Comparison of ENCODE assay signal across 10 cellular contexts in genomic region chr1:30755746-30756145, GRCh38. TPM values are rescaled to one million over a fixed set of nuclear protein-coding genes. Genes with fewer than 3 reads are reported as not detected.
DNase-seq lines count a peak whose midpoint lies in the region; ATAC-seq and TF ChIP-seq lines count a peak whose summit lies in the region.
"Had no signal": no experiment of that assay in that cellular context is flagged by ENCODE, and none has a peak within 500 bp of the region (broad histone marks: within the 10 kb centered on the region; RNA-seq: fewer than 3 reads in every experiment).

No MANE protein-coding gene starts in this region.

- no peaks in the 10 kb centered on the region for H3K36me3 Mint-ChIP-seq in MCF 10A (ENCODE audit: insufficient read depth, unreplicated experiment)
- peaks cover 17% of the 10 kb centered on the region for H3K36me3 Mint-ChIP-seq in activated CD4-positive, alpha-beta memory T cell treated with anti-CD3 and anti-CD28 coated beads for 36 hours

- CTCF ChIA-PET in MCF 10A (lab: Yijun Ruan, JAX), result interaction anchor here (1.2 to 1.3 kb wide), 2 partner anchors 28 to 37 kb away, joined by 3 to 4 read pairs; no protein-coding TSS in a partner anchor
- CTCF ChIA-PET in activated CD4-positive, alpha-beta memory T cell treated with anti-CD3 and anti-CD28 coated beads for 36 hours (lab: Charles Lee), result interaction anchor here (1.1 to 11.0 kb wide), 4 partner anchors 11 to 46 kb away, joined by 3 to 123 read pairs (median 70); no protein-coding TSS in a partner anchor

- H3K4me3 Mint-ChIP-seq in MCF 10A (ENCODE audit: unreplicated experiment), result no peak overlapping the region
- H3K4me3 Mint-ChIP-seq in activated CD4-positive, alpha-beta memory T cell treated with anti-CD3 and anti-CD28 coated beads for 36 hours, result peak overlapping the region; percentile 98

- H3K27me3 ChIP-seq in breast epithelium (no peaks in the 10 kb centered on the region), lower lobe of right lung (ENCODE audit: low read depth) (no peaks in the 10 kb centered on the region), transverse colon (no peaks in the 10 kb centered on the region)

- TF ChIP-seq EP300 in transverse colon (IDR thresholded peaks at IDR 0.05; ENCODE audit: low read depth), result no peak

- H3K4me1 ChIP-seq in breast epithelium (no peaks in the 10 kb centered on the region), lower lobe of right lung (peaks cover 53% of the 10 kb centered on the region), transverse colon (peaks cover 0 to 26% (median 6%) of the 10 kb centered on the region in 4 donors)

- peak overlapping the region in 1 of 2 donors; percentile 48 for H3K27ac ChIP-seq in breast epithelium
- peak overlapping the region; percentile 92 for H3K27ac ChIP-seq in lower lobe of right lung
- peak overlapping the region; percentile 73 to 84 (median 79) for H3K27ac ChIP-seq in transverse colon

- peaks cover 15% of the 10 kb centered on the region for H3K4me1 Mint-ChIP-seq in MCF 10A (ENCODE audit: insufficient read depth, unreplicated experiment)
- peaks cover 87% of the 10 kb centered on the region for H3K4me1 Mint-ChIP-seq in activated CD4-positive, alpha-beta memory T cell treated with anti-CD3 and anti-CD28 coated beads for 36 hours (ENCODE audit: low read depth)

- BruUV-seq in MCF 10A (replicated peaks; lab: Mats Ljungman, UMichigan), result no TSS peak

- DNase-seq in breast epithelium (ENCODE audit: low spot score in 2 of 2) (no peak), MCF 10A (ENCODE audit: unreplicated experiment) (no peak), lower lobe of right lung (no peak), transverse colon (no peak), NCI-H146 treated with DMSO at 0.1 percent for 48 hours (lab: John Stamatoyannopoulos, UW; ENCODE audit: unreplicated experiment) (no peak), NCI-H1436 treated with DMSO at 0.1 percent for 48 hours (lab: John Stamatoyannopoulos, UW) (no peak)
- DNase-seq in activated CD4-positive, alpha-beta memory T cell treated with anti-CD3 and anti-CD28 coated beads for 36 hours, result no peak
- DNase-seq: NCI-H1105 had no signal

- TF ChIP-seq CTCF in breast epithelium (IDR thresholded peaks at IDR 0.05), result no peak
- no peak for TF ChIP-seq CTCF in MCF 10A (IDR thresholded peaks at IDR 0.05; ENCODE audit: unreplicated experiment)
- no peak for TF ChIP-seq CTCF in lower lobe of right lung (IDR thresholded peaks at IDR 0.05)
- TF ChIP-seq CTCF in transverse colon (IDR thresholded peaks at IDR 0.05), result no peak

- WGBS in transverse colon (ENCODE audit: low coverage in 1 of 2), 2 donors, result 79 to 83% methylated on average over 2 to 4 of the region's 4 CpGs

- no peaks in the 10 kb centered on the region for H3K27me3 Mint-ChIP-seq in MCF 10A (ENCODE audit: insufficient read depth, unreplicated experiment)
- H3K27me3 Mint-ChIP-seq in activated CD4-positive, alpha-beta memory T cell treated with anti-CD3 and anti-CD28 coated beads for 36 hours, result no peaks in the 10 kb centered on the region

- ATAC-seq in lower lobe of right lung, result no peak
- ATAC-seq in GM21737 (IDR thresholded peaks at IDR 0.05; ENCODE audit: unreplicated experiment), result no peak

- H3K4me3 ChIP-seq in breast epithelium (peak overlapping the region; percentile 27 to 57 (median 37)), lower lobe of right lung (peak overlapping the region; percentile 57), transverse colon (peak overlapping the region in 2 of 4 donors; percentile 30 to 40)
- H3K4me3 ChIP-seq: smooth muscle cell had no signal

- in situ Hi-C loops in transverse colon (cut with MboI; ENCODE audit: low pct_ligation_motif_present in 1 of 4, low pct_unique_long_range_greater_than_20kb in 1 of 4, low sequenced_read_pairs in 3 of 4), result no loop called here

- H3K9me3 Mint-ChIP-seq in MCF 10A (ENCODE audit: unreplicated experiment), result no peaks in the 10 kb centered on the region
- no peaks in the 10 kb centered on the region for H3K9me3 Mint-ChIP-seq in activated CD4-positive, alpha-beta memory T cell treated with anti-CD3 and anti-CD28 coated beads for 36 hours

- H3K36me3 ChIP-seq in breast epithelium, result no peaks in the 10 kb centered on the region
- H3K36me3 ChIP-seq in lower lobe of right lung, result no peaks in the 10 kb centered on the region
- no peaks in the 10 kb centered on the region for H3K36me3 ChIP-seq in transverse colon

- intact Hi-C loops in breast epithelium (cut with DNase I; ENCODE audit: low total_unique reads), result no loop called here
- intact Hi-C loops in MCF 10A (cut with micrococcal nuclease), result no loop called here
- intact Hi-C loops in activated CD4-positive, alpha-beta memory T cell treated with anti-CD3 and anti-CD28 coated beads for 36 hours (cut with micrococcal nuclease), result loop anchor here (1.0 to 10.0 kb wide), 4 partner anchors 12 to 1179 kb away; partner anchors contain the start of gene PTP4A2
- intact Hi-C loops in lower lobe of right lung (cut with DNase I), result no loop called here
- intact Hi-C loops in transverse colon (cut with DNase I; ENCODE audit: low total_unique reads), result no loop called here

- no peak for TF ChIP-seq POLR2A in breast epithelium (IDR thresholded peaks at IDR 0.05)
- TF ChIP-seq POLR2A in transverse colon (IDR thresholded peaks at IDR 0.05), result no peak

- no peak overlapping the region for H3K27ac Mint-ChIP-seq in MCF 10A (ENCODE audit: low read depth, unreplicated experiment)
- peak overlapping the region; percentile 99 for H3K27ac Mint-ChIP-seq in activated CD4-positive, alpha-beta memory T cell treated with anti-CD3 and anti-CD28 coated beads for 36 hours

- POLR2A ChIA-PET in MCF 10A (lab: Yijun Ruan, JAX), result interaction anchor here (0.7 to 1.3 kb wide), 2 partner anchors 14 to 16 kb away, joined by 4 to 6 read pairs; no protein-coding TSS in a partner anchor
- POLR2A ChIA-PET in activated CD4-positive, alpha-beta memory T cell treated with anti-CD3 and anti-CD28 coated beads for 36 hours (lab: Charles Lee), result interaction anchor here (3.0 to 5.7 kb wide), 2 partner anchors 11 to 37 kb away, joined by 19 to 75 read pairs; no protein-coding TSS in a partner anchor

- H3K9me3 ChIP-seq in breast epithelium (no peaks in the 10 kb centered on the region), lower lobe of right lung (no peaks in the 10 kb centered on the region), transverse colon (no peaks in the 10 kb centered on the region)

RNA-seq across cellular contexts. Expression of gene LAPTM5, which starts 1.8 kb away (rescaled TPM):
- total RNA-seq in breast epithelium, result 100 to 1,000 TPM in 1 of 3 donors, 10 to 100 TPM in 2; 41.3 to 130 (median 70.1) TPM
- 15.9 and 21.6 TPM in 2 replicates for total RNA-seq in MCF 10A (2022)
- total RNA-seq in activated CD4-positive, alpha-beta memory T cell treated with anti-CD3 and anti-CD28 coated beads for 36 hours, result 100 to 1,000 TPM; 190 to 196 TPM
- 544 TPM for total RNA-seq in lower lobe of right lung
- 10 to 100 TPM in 3 of 4 donors, 1 to 10 TPM in 1; 5.2 to 66.6 (median 34.5) TPM for total RNA-seq in transverse colon

RNA-seq across cellular contexts. Expression of gene MATN1, which starts 32.4 kb away (rescaled TPM):
- total RNA-seq in breast epithelium (not detected), MCF 10A (2022) (0.32 and 0.47 TPM in 2 replicates), lower lobe of right lung (not detected), transverse colon (not detected)
- total RNA-seq in activated CD4-positive, alpha-beta memory T cell treated with anti-CD3 and anti-CD28 coated beads for 36 hours, result under 1 TPM in 1 of 2 experiments, not detected in 1; 0.34 TPM
